ENCODE assay signal across 8 cellular contexts in the genomic region with DNA sequence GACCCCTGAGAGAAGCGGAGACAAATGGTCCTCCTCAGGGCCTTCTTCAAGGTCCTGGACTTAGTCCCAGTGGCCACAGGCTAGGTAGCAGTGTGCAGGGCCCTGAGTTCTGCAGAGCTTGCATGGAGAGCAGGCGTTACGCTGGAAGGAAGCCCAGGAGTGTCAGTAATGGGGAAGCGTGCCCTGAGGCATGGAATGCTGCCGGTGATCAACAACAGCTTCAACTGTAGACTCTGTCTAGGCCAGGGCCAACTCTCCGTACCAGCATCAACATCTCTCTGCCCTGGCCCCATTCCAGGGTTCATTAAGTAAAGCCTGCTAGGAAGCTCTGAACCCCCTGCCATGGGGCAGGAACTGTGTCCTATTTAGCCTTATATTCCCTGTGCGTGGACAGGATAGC. TPM values are rescaled to one million over a fixed set of nuclear protein-coding genes. Genes with fewer than 3 reads are reported as not detected.
DNase-seq lines count a peak whose midpoint lies in the region; ATAC-seq and TF ChIP-seq lines count a peak whose summit lies in the region.

No MANE protein-coding gene starts in this region.

- peaks cover 0 to 26% (median 9%) of the 10 kb centered on the region in 4 donors for H3K4me1 Mint-ChIP-seq in CD4-positive, CD25-positive, alpha-beta regulatory T cell
- H3K4me1 Mint-ChIP-seq in T-cell = peaks cover 13 to 21% (median 17%) of the 10 kb centered on the region in 3 donors

- no peaks in the 10 kb centered on the region for H3K36me3 Mint-ChIP-seq in CD4-positive, CD25-positive, alpha-beta regulatory T cell
- H3K36me3 Mint-ChIP-seq in T-cell = peaks cover 3% of the 10 kb centered on the region

- no peak for TF ChIP-seq POLR2A in ovary (IDR thresholded peaks at IDR 0.05)

- peak overlapping the region; percentile 73 for H3K9ac ChIP-seq in PC-3 (ENCODE audit: low read length)

- TF ChIP-seq CTCF in PC-3 (conservative IDR thresholded peaks at IDR 0.05; ENCODE audit: low read depth, low read length) (no peak), foreskin fibroblast (IDR thresholded peaks at IDR 0.05; ENCODE audit: low read depth, low read length) (no peak), ovary (IDR thresholded peaks at IDR 0.05) (no peak)

- 12 to 20% (median 14%) methylated on average over 7 of the region's 7 CpGs for WGBS in ovary, 3 donors

- H3K36me3 ChIP-seq in CD4-positive, CD25-positive, alpha-beta regulatory T cell (ENCODE audit: control insufficient read depth, insufficient read depth, low read length) = no peaks in the 10 kb centered on the region
- H3K36me3 ChIP-seq in PC-3 (ENCODE audit: low read depth, low read length) (no peaks in the 10 kb centered on the region), ovary (no peaks in the 10 kb centered on the region)

- peaks cover 3 to 5% of the 10 kb centered on the region in 2 experiments for H3K9me3 ChIP-seq in CD4-positive, CD25-positive, alpha-beta regulatory T cell (ENCODE audit: control insufficient read depth in 2 of 2, low read length in 2 of 2)
- H3K9me3 ChIP-seq in PC-3 (ENCODE audit: low read length) = no peaks in the 10 kb centered on the region
- H3K9me3 ChIP-seq in ovary = no peaks in the 10 kb centered on the region

- intact Hi-C loops in PC-3 (cut with micrococcal nuclease) = no loop called here
- intact Hi-C loops in ovary (cut with DNase I) = no loop called here

- H3K4me1 ChIP-seq in CD4-positive, CD25-positive, alpha-beta regulatory T cell (ENCODE audit: control insufficient read depth, insufficient read depth, low read length, poor library complexity, severe bottlenecking) = peaks cover 19% of the 10 kb centered on the region
- H3K4me1 ChIP-seq in PC-3 (ENCODE audit: insufficient read depth, low read length) (peaks cover 6% of the 10 kb centered on the region; the same call in 1 of the 2 replicates), ovary (ENCODE audit: insufficient read depth) (peaks cover 19% of the 10 kb centered on the region)

- H2AFZ ChIP-seq in PC-3 (ENCODE audit: low read length) = peak overlapping the region; percentile 86

- H3K27ac Mint-ChIP-seq in CD4-positive, CD25-positive, alpha-beta regulatory T cell = peak overlapping the region in 2 of 3 donors; percentile 55 to 86
- H3K27ac Mint-ChIP-seq in T-cell = no peak overlapping the region

- POLR2A ChIA-PET in PC-3 (lab: Charles Lee; ENCODE audit: unreplicated experiment) (no interaction called here), T-cell (lab: Charles Lee) (no interaction called here)

- peaks cover 0 to 3% (median 1%) of the 10 kb centered on the region in 7 donors for H3K9me3 Mint-ChIP-seq in CD4-positive, CD25-positive, alpha-beta regulatory T cell
- peaks cover 0 to 5% (median 4%) of the 10 kb centered on the region in 3 donors for H3K9me3 Mint-ChIP-seq in T-cell

- ATAC-seq in CD4-positive, CD25-positive, alpha-beta regulatory T cell (ENCODE audit: low read depth in 2 of 2) = no peak
- ATAC-seq in PC-3 (no peak), GM21576 (IDR thresholded peaks at IDR 0.05; ENCODE audit: unreplicated experiment) (no peak), T-cell (replicated peaks in 1 of 4) (no peak)

- no peak overlapping the region for H3K4me3 ChIP-seq in CD4-positive, CD25-positive, alpha-beta regulatory T cell (ENCODE audit: low read depth, low read length)
- H3K4me3 ChIP-seq in PC-3 (ENCODE audit: low read length) (peak overlapping the region; percentile 87), foreskin fibroblast (ENCODE audit: low read depth in 1 of 2, low read length in 2 of 2) (peak overlapping the region; percentile 37 to 46), ovary (peak overlapping the region; percentile 43)

- BruUV-seq in PC-3 (replicated peaks; lab: Mats Ljungman, UMichigan) = no TSS peak

- no peaks in the 10 kb centered on the region for H3K9me2 ChIP-seq in PC-3 (replicated peaks; ENCODE audit: low read length)

- no peaks in the 10 kb centered on the region for H4K20me1 ChIP-seq in PC-3 (ENCODE audit: low read length)

- peak overlapping the region in 2 of 4 donors; percentile 51 to 52 for H3K4me3 Mint-ChIP-seq in CD4-positive, CD25-positive, alpha-beta regulatory T cell
- no peak overlapping the region for H3K4me3 Mint-ChIP-seq in T-cell

- H3K4me2 ChIP-seq in PC-3 (ENCODE audit: low read length) = peak overlapping the region; percentile 95

- CTCF ChIA-PET in PC-3 (lab: Charles Lee) (no interaction called here), T-cell (lab: Charles Lee) (interaction anchor here in 1 of 2 donors (0.6 kb wide), 1 partner anchor 13 kb away, joined by 3 read pairs; no protein-coding TSS in a partner anchor)

- H3F3A ChIP-seq in PC-3 (ENCODE audit: low read length, unreplicated experiment) = no peaks in the 10 kb centered on the region

- H3K79me2 ChIP-seq in PC-3 (ENCODE audit: low read length) = peaks cover 4% of the 10 kb centered on the region; the same call in 1 of the 2 replicates

- H3K27me3 Mint-ChIP-seq in CD4-positive, CD25-positive, alpha-beta regulatory T cell = peaks cover 42% of the 10 kb centered on the region
- peaks cover 30 to 34% of the 10 kb centered on the region in 2 donors for H3K27me3 Mint-ChIP-seq in T-cell

- no peak for TF ChIP-seq EP300 in ovary (IDR thresholded peaks at IDR 0.05)

- DNase-seq in CD4-positive, CD25-positive, alpha-beta regulatory T cell = no peak
- DNase-seq in PC-3 (peak; percentile 11), foreskin fibroblast (peak; percentile 54 to 84), ovary (peak; percentile 54 to 73 (median 67)), Kasumi-1 (lab: John Stamatoyannopoulos, UW) (no peak), T-cell (no peak)
- DNase-seq in effector CD8-positive, alpha-beta T cell (lab: John Stamatoyannopoulos, UW) = no peak

- H3K27me3 ChIP-seq in CD4-positive, CD25-positive, alpha-beta regulatory T cell (ENCODE audit: control insufficient read depth, insufficient read depth, low read length) = peaks cover 18% of the 10 kb centered on the region
- H3K27me3 ChIP-seq in PC-3 (ENCODE audit: low read length) (no peaks in the 10 kb centered on the region), ovary (no peaks in the 10 kb centered on the region)

- H3K27ac ChIP-seq in CD4-positive, CD25-positive, alpha-beta regulatory T cell (ENCODE audit: insufficient read depth, low read length, poor library complexity, severe bottlenecking) = no peak overlapping the region
- H3K27ac ChIP-seq in PC-3 (ENCODE audit: low read length) (no peak overlapping the region), ovary (peak overlapping the region in 1 of 2 donors; percentile 46)

RNA-seq across cellular contexts. Expression of a gene that starts 0.6 kb away (rescaled TPM):
- 4.8 TPM for total RNA-seq in CD4-positive, CD25-positive, alpha-beta regulatory T cell
- 1 to 10 TPM in 3 of 4 donors, under 1 TPM in 1; 0.42 to 3.8 (median 1.4) TPM for polyA plus RNA-seq in CD4-positive, CD25-positive, alpha-beta regulatory T cell
- total RNA-seq in PC-3 (2014; rRNA removed) = 10.8 and 13.5 TPM in 2 replicates
- 1 to 10 TPM; 5.0 to 8.3 (median 6.4) TPM for total RNA-seq in ovary
- polyA plus RNA-seq in ovary = 1 to 10 TPM in 1 of 2 donors, under 1 TPM in 1; 0.85 to 3.6 TPM
- total RNA-seq in T-cell = 10 to 100 TPM in 3 of 5 donors, 1 to 10 TPM in 2; 5.7 to 18.3 (median 16.0) TPM

RNA-seq across cellular contexts. Expression of a gene that starts 14.0 kb away (rescaled TPM):
- 113 TPM for total RNA-seq in CD4-positive, CD25-positive, alpha-beta regulatory T cell
- polyA plus RNA-seq in CD4-positive, CD25-positive, alpha-beta regulatory T cell = 100 to 1,000 TPM; 148 to 174 (median 153) TPM
- total RNA-seq in PC-3 (2014; rRNA removed) (53.8 and 62.7 TPM in 2 replicates), ovary (10 to 100 TPM; 11.0 to 52.4 (median 33.8) TPM), T-cell (100 to 1,000 TPM; 101 to 145 (median 140) TPM)
- 10 to 100 TPM in 1 of 2 donors, 1 to 10 TPM in 1; 7.1 to 40.9 TPM for polyA plus RNA-seq in ovary

RNA-seq across cellular contexts. Expression of a gene that starts 23.6 kb away (rescaled TPM):
- 23.0 TPM for total RNA-seq in CD4-positive, CD25-positive, alpha-beta regulatory T cell
- polyA plus RNA-seq in CD4-positive, CD25-positive, alpha-beta regulatory T cell = 10 to 100 TPM; 64.9 to 80.9 (median 66.7) TPM
- total RNA-seq in PC-3 (2014; rRNA removed) = 56.6 and 82.4 TPM in 2 replicates
- 100 to 1,000 TPM in 2 of 7 donors, 10 to 100 TPM in 5; 57.0 to 133 (median 85.2) TPM for total RNA-seq in ovary
- polyA plus RNA-seq in ovary = 100 to 1,000 TPM in 1 of 2 donors, 10 to 100 TPM in 1; 44.0 to 128 TPM
- total RNA-seq in T-cell = 10 to 100 TPM; 28.7 to 48.9 (median 45.6) TPM

RNA-seq across cellular contexts. Expression of a gene that starts 25.4 kb away (rescaled TPM):
- total RNA-seq in CD4-positive, CD25-positive, alpha-beta regulatory T cell = not detected
- not detected for polyA plus RNA-seq in CD4-positive, CD25-positive, alpha-beta regulatory T cell
- total RNA-seq in PC-3 (2014; rRNA removed) = not detected in 2 replicates
- total RNA-seq in ovary = not detected
- not detected for polyA plus RNA-seq in ovary
- not detected for total RNA-seq in T-cell

RNA-seq across cellular contexts. Expression of a gene that starts 27.3 kb away (rescaled TPM):
- 3.6 TPM for total RNA-seq in CD4-positive, CD25-positive, alpha-beta regulatory T cell
- not detected for polyA plus RNA-seq in CD4-positive, CD25-positive, alpha-beta regulatory T cell
- 7.4 and 12.7 TPM in 2 replicates for total RNA-seq in PC-3 (2014; rRNA removed)
- total RNA-seq in ovary = 10 to 100 TPM; 11.4 to 76.2 (median 53.9) TPM
- 10 to 100 TPM; 16.9 to 30.2 TPM for polyA plus RNA-seq in ovary
- total RNA-seq in T-cell = 1 to 10 TPM; 6.8 to 8.9 (median 8.4) TPM

Comparison
In these comparisons a context has a peak if more than half of its experiments do, and no peak if none do; other contexts are left out.
1. DNase-seq: peak in PC-3 (single experiment), foreskin fibroblast (2 of 2) and ovary (5 of 5); none in CD4-positive, CD25-positive, alpha-beta regulatory T cell (0 of 3), Kasumi-1 (0 of 2), effector CD8-positive, alpha-beta T cell (single experiment) and T-cell (0 of 34).
2. H3K27ac Mint-ChIP-seq: peak in CD4-positive, CD25-positive, alpha-beta regulatory T cell (2 of 3); none in T-cell (0 of 2).